Comparison of ENCODE assay signal across 8 cellular contexts in genomic region chr1:236524142-236524891, GRCh38. TPM values are rescaled to one million over a fixed set of nuclear protein-coding genes. Genes with fewer than 3 reads are reported as not detected.
DNase-seq lines count a peak whose midpoint lies in the region; ATAC-seq lines count a peak whose summit lies in the region.

No MANE protein-coding gene starts in this region.

- H3K4me3 Mint-ChIP-seq in activated T-helper 17 cell treated with anti-CD3 and anti-CD28 coated beads, Interleukin-2, amount 50 U/mL, for 72 hours = peak overlapping the region; percentile 94
- peak overlapping the region; percentile 98 for H3K4me3 Mint-ChIP-seq in natural killer cell treated with Interleukin-12 subunit alpha and Interleukin-12 subunit beta and Interleukin-15 and Interleukin-18, amount 100 ng/mL, for 72 hours

- DNase-seq in DMS153 treated with DMSO at 0.1 percent for 48 hours (lab: John Stamatoyannopoulos, UW; ENCODE audit: unreplicated experiment) (peak; percentile 35), HuH-7 (ENCODE audit: low spot score) (peak; percentile 78), RKO (ENCODE audit: low spot score) (peak; percentile 90), fibroblast of the conjunctiva (ENCODE audit: low read depth) (peak; percentile 84)
- DNase-seq in natural killer cell treated with Interleukin-12 subunit alpha and Interleukin-12 subunit beta and Interleukin-15 and Interleukin-18, amount 100 ng/mL, for 72 hours (ENCODE audit: low spot score) = peak; percentile 80

- ATAC-seq in GM21526 (IDR thresholded peaks at IDR 0.05; ENCODE audit: low FRiP score, unreplicated experiment) = peak; percentile 92
- ATAC-seq in activated T-helper 17 cell treated with anti-CD3 and anti-CD28 coated beads, Interleukin-2, amount 50 U/mL, for 72 hours (replicated peaks) = peak; percentile 91
- ATAC-seq in natural killer cell treated with Interleukin-12 subunit alpha and Interleukin-12 subunit beta and Interleukin-15 and Interleukin-18, amount 100 ng/mL, for 72 hours = peak; percentile 92 to 93

- peak overlapping the region; percentile 99 for H3K27ac Mint-ChIP-seq in activated T-helper 17 cell treated with anti-CD3 and anti-CD28 coated beads, Interleukin-2, amount 50 U/mL, for 72 hours
- peak overlapping the region; percentile 93 to 98 for H3K27ac Mint-ChIP-seq in natural killer cell treated with Interleukin-12 subunit alpha and Interleukin-12 subunit beta and Interleukin-15 and Interleukin-18, amount 100 ng/mL, for 72 hours

- H3K27ac ChIP-seq in temporal lobe (ENCODE audit: low read depth, low read length) = peak overlapping the region; percentile 51

- no peaks in the 10 kb centered on the region for H3K9me3 Mint-ChIP-seq in activated T-helper 17 cell treated with anti-CD3 and anti-CD28 coated beads, Interleukin-2, amount 50 U/mL, for 72 hours
- no peaks in the 10 kb centered on the region for H3K9me3 Mint-ChIP-seq in natural killer cell treated with Interleukin-12 subunit alpha and Interleukin-12 subunit beta and Interleukin-15 and Interleukin-18, amount 100 ng/mL, for 72 hours

- peaks cover 32% of the 10 kb centered on the region for H3K4me1 Mint-ChIP-seq in activated T-helper 17 cell treated with anti-CD3 and anti-CD28 coated beads, Interleukin-2, amount 50 U/mL, for 72 hours
- peaks cover 10 to 22% of the 10 kb centered on the region in 2 donors for H3K4me1 Mint-ChIP-seq in natural killer cell treated with Interleukin-12 subunit alpha and Interleukin-12 subunit beta and Interleukin-15 and Interleukin-18, amount 100 ng/mL, for 72 hours (ENCODE audit: low read depth in 2 of 2)

- H3K36me3 Mint-ChIP-seq in activated T-helper 17 cell treated with anti-CD3 and anti-CD28 coated beads, Interleukin-2, amount 50 U/mL, for 72 hours (ENCODE audit: low read depth) = peaks cover 63% of the 10 kb centered on the region
- peaks cover 17% of the 10 kb centered on the region for H3K36me3 Mint-ChIP-seq in natural killer cell treated with Interleukin-12 subunit alpha and Interleukin-12 subunit beta and Interleukin-15 and Interleukin-18, amount 100 ng/mL, for 72 hours

- H3K27me3 Mint-ChIP-seq in activated T-helper 17 cell treated with anti-CD3 and anti-CD28 coated beads, Interleukin-2, amount 50 U/mL, for 72 hours = no peaks in the 10 kb centered on the region
- H3K27me3 Mint-ChIP-seq in natural killer cell treated with Interleukin-12 subunit alpha and Interleukin-12 subunit beta and Interleukin-15 and Interleukin-18, amount 100 ng/mL, for 72 hours = peaks cover 6 to 8% of the 10 kb centered on the region in 2 donors

RNA-seq across cellular contexts. Expression of gene LGALS8, which starts 0.5 kb away (rescaled TPM):
- 100 to 1,000 TPM; 114 to 253 TPM for total RNA-seq in activated T-helper 17 cell treated with anti-CD3 and anti-CD28 coated beads, Interleukin-2, amount 50 U/mL, for 72 hours
- total RNA-seq in natural killer cell treated with Interleukin-12 subunit alpha and Interleukin-12 subunit beta and Interleukin-15 and Interleukin-18, amount 100 ng/mL, for 72 hours = 100 to 1,000 TPM in 1 of 2 donors, 10 to 100 TPM in 1; 88.2 to 119 TPM
- 76.7 TPM for total RNA-seq in temporal lobe

Comparison
In these comparisons a context has a peak if more than half of its experiments do, and no peak if none do; other contexts are left out.
1. Peak in every context shown above with its lines: DNase-seq, ATAC-seq and H3K27ac ChIP-seq.
2. DNase-seq: peak in every context shown above with its lines; median percentile 90 in RKO; 84 in fibroblast of the conjunctiva; 80 in natural killer cell treated with Interleukin-12 subunit alpha and Interleukin-12 subunit beta and Interleukin-15 and Interleukin-18, amount 100 ng/mL, for 72 hours; 78 in HuH-7; 35 in DMS153 treated with DMSO at 0.1 percent for 48 hours.